9 cellular contexts compared by ENCODE assay signal in the genomic region with DNA sequence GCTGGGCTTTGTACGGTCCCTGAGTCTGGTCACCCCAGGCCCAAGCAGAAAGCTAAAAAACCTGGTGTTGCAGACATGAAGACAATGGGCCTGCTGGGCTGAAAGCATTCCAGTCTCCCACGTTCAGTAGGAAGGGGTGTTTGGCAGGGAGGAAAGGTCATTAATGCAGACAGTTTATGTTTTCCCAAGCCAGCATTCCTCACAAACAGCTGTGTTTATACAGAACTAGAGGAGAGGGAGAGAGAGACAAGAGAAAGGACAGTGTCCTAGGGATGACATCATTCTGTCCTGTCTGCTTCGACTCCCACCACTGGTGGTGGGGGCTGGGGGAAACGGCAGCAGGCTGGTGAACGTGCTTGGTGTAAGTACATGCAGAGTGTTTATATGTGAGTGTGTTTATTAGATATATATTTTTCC.
DNase-seq lines count a peak whose midpoint lies in the region; TF ChIP-seq lines count a peak whose summit lies in the region.
"Had no signal": no experiment of that assay in that cellular context is flagged by ENCODE, and none has a peak within 500 bp of the region (broad histone marks: within the 10 kb centered on the region; RNA-seq: fewer than 3 reads in every experiment).

No MANE protein-coding gene starts in this region.

- no peak overlapping the region for H3K27ac Mint-ChIP-seq in MCF 10A (ENCODE audit: low read depth, unreplicated experiment)

- no TSS peak for BruUV-seq in MCF 10A (replicated peaks; lab: Mats Ljungman, UMichigan)

- CTCF ChIA-PET in MCF 10A (lab: Yijun Ruan, JAX) = interaction anchor here (1.0 kb wide), 1 partner anchor 28 kb away, joined by 3 read pairs; no protein-coding TSS in a partner anchor

- peak overlapping the region in 1 of 2 donors; percentile 40 for H3K27ac ChIP-seq in ovary

- H3K4me1 ChIP-seq in ovary (ENCODE audit: insufficient read depth) = peaks cover 11% of the 10 kb centered on the region
- H3K4me1 ChIP-seq: colonic mucosa had no signal

- no peak overlapping the region for H3K4me3 Mint-ChIP-seq in MCF 10A (ENCODE audit: unreplicated experiment)

- TF ChIP-seq POLR2A in ovary (IDR thresholded peaks at IDR 0.05) = no peak

- no peak for TF ChIP-seq EP300 in ovary (IDR thresholded peaks at IDR 0.05)

- no peaks in the 10 kb centered on the region for H3K36me3 ChIP-seq in ovary
- H3K36me3 ChIP-seq: colonic mucosa had no signal

- H3K36me3 Mint-ChIP-seq in MCF 10A (ENCODE audit: insufficient read depth, unreplicated experiment) = no peaks in the 10 kb centered on the region

- no peak overlapping the region for H3K4me3 ChIP-seq in ovary
- H3K4me3 ChIP-seq: colonic mucosa had no signal

- H3K27me3 Mint-ChIP-seq in MCF 10A (ENCODE audit: insufficient read depth, unreplicated experiment) = peaks cover 34% of the 10 kb centered on the region

- no peaks in the 10 kb centered on the region for H3K4me1 Mint-ChIP-seq in MCF 10A (ENCODE audit: insufficient read depth, unreplicated experiment)

- H3K27me3 ChIP-seq in ovary = no peaks in the 10 kb centered on the region
- H3K27me3 ChIP-seq: colonic mucosa had no signal

- 4 to 12% (median 6%) methylated on average over 5 of the region's 5 CpGs for WGBS in ovary, 3 donors

- DNase-seq in Daoy (ENCODE audit: low read depth) (peak; percentile 11), NCI-H82 treated with DMSO at 0.1 percent for 48 hours (lab: John Stamatoyannopoulos, UW; ENCODE audit: unreplicated experiment) (peak; percentile 92), glomerular visceral epithelial cell (ENCODE audit: extremely low spot score) (peak; percentile 10), ovary (peak in 4 of 5 donors; percentile 26 to 62 (median 38)), MCF 10A (ENCODE audit: unreplicated experiment) (no peak), HCEC 1CT (no peak)
- no peak for DNase-seq in stimulated activated CD8-positive, alpha-beta memory T cell treated with anti-CD3 and anti-CD28 coated beads, Interleukin-4, amount 100 ng/mL, for 48 hours
- DNase-seq in activated CD4-positive, alpha-beta T cell treated with anti-CD3 and anti-CD28 coated beads for 4 hours = no peak
- DNase-seq: colonic mucosa had no signal

- H3K9me3 Mint-ChIP-seq in MCF 10A (ENCODE audit: unreplicated experiment) = no peaks in the 10 kb centered on the region

- POLR2A ChIA-PET in MCF 10A (lab: Yijun Ruan, JAX) = interaction anchor here (0.5 to 0.6 kb wide), 2 partner anchors 10 to 70 kb away, joined by 3 read pairs; no protein-coding TSS in a partner anchor

- TF ChIP-seq CTCF in ovary (IDR thresholded peaks at IDR 0.05) (no peak), MCF 10A (IDR thresholded peaks at IDR 0.05; ENCODE audit: unreplicated experiment) (no peak)

- no peaks in the 10 kb centered on the region for H3K9me3 ChIP-seq in ovary
- H3K9me3 ChIP-seq: colonic mucosa had no signal

- intact Hi-C loops in ovary (cut with DNase I) (no loop called here), MCF 10A (cut with micrococcal nuclease) (no loop called here)

Comparison
In these comparisons a context has a peak if more than half of its experiments do, and no peak if none do; other contexts are left out.
1. DNase-seq: peak in Daoy (single experiment), NCI-H82 treated with DMSO at 0.1 percent for 48 hours (single experiment), glomerular visceral epithelial cell (single experiment) and ovary (4 of 5); none in MCF 10A (single experiment), HCEC 1CT (single experiment), stimulated activated CD8-positive, alpha-beta memory T cell treated with anti-CD3 and anti-CD28 coated beads, Interleukin-4, amount 100 ng/mL, for 48 hours (single experiment) and activated CD4-positive, alpha-beta T cell treated with anti-CD3 and anti-CD28 coated beads for 4 hours (0 of 2).